ENCODE assay signal across 8 cellular contexts in genomic region chr17:78745407-78746088, GRCh38. TPM values are rescaled to one million over a fixed set of nuclear protein-coding genes. Genes with fewer than 3 reads are reported as not detected.
A peak's percentile ranks its signal among the peaks of the same experiment; 100 is the strongest.
DNase-seq lines count a peak whose midpoint lies in the region; ATAC-seq, FAIRE-seq and TF ChIP-seq lines count a peak whose summit lies in the region.

No MANE protein-coding gene starts in this region.

- CTCF ChIA-PET in A549 (lab: Yijun Ruan, JAX) = interaction anchor here (0.6 to 6.3 kb wide), 16 partner anchors 9 to 385 kb away, joined by 3 to 60 read pairs (median 3); no protein-coding TSS in a partner anchor

- peaks cover 12% of the 10 kb centered on the region for H3K36me3 Mint-ChIP-seq in mesothelial cell of epicardium

- no peak overlapping the region for H3K27ac Mint-ChIP-seq in mesothelial cell of epicardium

- H3K9me3 Mint-ChIP-seq in mesothelial cell of epicardium = no peaks in the 10 kb centered on the region

- ATAC-seq in A549 (peak; percentile 41 to 57; a peak in 3 of 6 replicates), SK-N-SH treated with all-trans-retinoic acid at 6 μM for 48 hours (peak; percentile 56), HG03095 (IDR thresholded peaks at IDR 0.05; ENCODE audit: unreplicated experiment) (no peak), HG03469 (IDR thresholded peaks at IDR 0.05; ENCODE audit: unreplicated experiment) (no peak), GM19351 (IDR thresholded peaks at IDR 0.05; ENCODE audit: unreplicated experiment) (no peak)

- no peak overlapping the region for H3K4me3 Mint-ChIP-seq in mesothelial cell of epicardium

- DNase-seq in A549 (ENCODE audit: low read depth in 1 of 2, low spot score in 1 of 2) (peak in 1 of 2 experiments; percentile 55), mesothelial cell of epicardium (ENCODE audit: low spot score in 2 of 2, unreplicated experiment in 2 of 2) (no peak)
- peak; percentile 52 for DNase-seq in central memory CD4-positive, alpha-beta T cell

- FAIRE-seq in A549 (lab: Jason Lieb, UNC) = peak; percentile 81
- peak; percentile 80 for FAIRE-seq in G401.6 (lab: Jason Lieb, UNC)

- TF ChIP-seq RAD21 in A549 (conservative IDR thresholded peaks at IDR 0.05 in 1 of 2, IDR thresholded peaks at IDR 0.05 in 1 of 2) = peak; percentile 63 to 72

- POLR2A ChIA-PET in A549 (lab: Yijun Ruan, JAX) = no interaction called here

- no peaks in the 10 kb centered on the region for H3K9me3 ChIP-seq in A549

- H3K4me1 ChIP-seq in A549 = peaks cover 23% of the 10 kb centered on the region; the same call in 2 of the 3 replicates

- H3K4me3 ChIP-seq in A549 = no peak overlapping the region

- H3K4me2 ChIP-seq in A549 = 0 out of 3 replicates have a peak overlapping the region, but pooled peaks have one; percentile 9

- TF ChIP-seq EP300 in A549 (IDR thresholded peaks at IDR 0.05) = no peak

- H3K27me3 Mint-ChIP-seq in mesothelial cell of epicardium (ENCODE audit: low read depth) = no peaks in the 10 kb centered on the region

- peak overlapping the region in 1 of 2 experiments; percentile 50; a peak in 2 of 6 replicates for H3K27ac ChIP-seq in A549

- WGBS in A549 (ENCODE audit: missing lambda C conversion rate) = 23% methylated on average over 12 of the region's 12 CpGs

- TF ChIP-seq CTCF in A549 (IDR thresholded peaks at IDR 0.05) (peak; percentile 92), mesothelial cell of epicardium (IDR thresholded peaks at IDR 0.05; ENCODE audit: unreplicated experiment) (peak; percentile 82)

- peaks cover 10% of the 10 kb centered on the region for H3K4me1 Mint-ChIP-seq in mesothelial cell of epicardium

- no peak for TF ChIP-seq POLR2A in A549 (IDR thresholded peaks at IDR 0.05; ENCODE audit: low read length)

TF ChIP-seq in A549, 52 proteins besides CTCF, POLR2A, EP300 and RAD21:
- TF ChIP-seq HOXB13 (CRISPR knock-in tag; IDR thresholded peaks at IDR 0.05; ENCODE audit: low read depth) (no peak), SMC3 (IDR thresholded peaks at IDR 0.05) (peak; percentile 80), FOXS1 (CRISPR knock-in tag; IDR thresholded peaks at IDR 0.05) (no peak), EHF (CRISPR knock-in tag; IDR thresholded peaks at IDR 0.05) (no peak)

TF ChIP-seq in SK-N-SH treated with all-trans-retinoic acid at 6 μM for 48 hours, 23 proteins besides CTCF, POLR2A, EP300 and RAD21:
- TF ChIP-seq, protein P1, sequence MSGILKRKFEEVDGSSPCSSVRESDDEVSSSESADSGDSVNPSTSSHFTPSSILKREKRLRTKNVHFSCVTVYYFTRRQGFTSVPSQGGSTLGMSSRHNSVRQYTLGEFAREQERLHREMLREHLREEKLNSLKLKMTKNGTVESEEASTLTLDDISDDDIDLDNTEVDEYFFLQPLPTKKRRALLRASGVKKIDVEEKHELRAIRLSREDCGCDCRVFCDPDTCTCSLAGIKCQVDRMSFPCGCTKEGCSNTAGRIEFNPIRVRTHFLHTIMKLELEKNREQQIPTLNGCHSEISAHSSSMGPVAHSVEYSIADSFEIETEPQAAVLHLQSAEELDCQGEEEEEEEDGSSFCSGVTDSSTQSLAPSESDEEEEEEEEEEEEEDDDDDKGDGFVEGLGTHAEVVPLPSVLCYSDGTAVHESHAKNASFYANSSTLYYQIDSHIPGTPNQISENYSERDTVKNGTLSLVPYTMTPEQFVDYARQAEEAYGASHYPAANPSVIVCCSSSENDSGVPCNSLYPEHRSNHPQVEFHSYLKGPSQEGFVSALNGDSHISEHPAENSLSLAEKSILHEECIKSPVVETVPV (CRISPR knock-in tag; IDR thresholded peaks at IDR 0.05) = no peak
- no peak for TF ChIP-seq RARB (CRISPR knock-in tag; IDR thresholded peaks at IDR 0.05)
- TF ChIP-seq TOX (CRISPR knock-in tag; IDR thresholded peaks at IDR 0.05; ENCODE audit: borderline replicate concordance) = no peak
- no peak for TF ChIP-seq GLIS3 (CRISPR knock-in tag; IDR thresholded peaks at IDR 0.05)
- no peak for TF ChIP-seq SNAI2 (CRISPR knock-in tag; IDR thresholded peaks at IDR 0.05)
- no peak for TF ChIP-seq OSR1 (CRISPR knock-in tag; IDR thresholded peaks at IDR 0.05)
- no peak for TF ChIP-seq ZNF565 (CRISPR knock-in tag; conservative IDR thresholded peaks at IDR 0.05; ENCODE audit: low read depth)
- TF ChIP-seq BACH2 (CRISPR knock-in tag; IDR thresholded peaks at IDR 0.05; ENCODE audit: borderline replicate concordance) = no peak
- TF ChIP-seq, protein P2, sequence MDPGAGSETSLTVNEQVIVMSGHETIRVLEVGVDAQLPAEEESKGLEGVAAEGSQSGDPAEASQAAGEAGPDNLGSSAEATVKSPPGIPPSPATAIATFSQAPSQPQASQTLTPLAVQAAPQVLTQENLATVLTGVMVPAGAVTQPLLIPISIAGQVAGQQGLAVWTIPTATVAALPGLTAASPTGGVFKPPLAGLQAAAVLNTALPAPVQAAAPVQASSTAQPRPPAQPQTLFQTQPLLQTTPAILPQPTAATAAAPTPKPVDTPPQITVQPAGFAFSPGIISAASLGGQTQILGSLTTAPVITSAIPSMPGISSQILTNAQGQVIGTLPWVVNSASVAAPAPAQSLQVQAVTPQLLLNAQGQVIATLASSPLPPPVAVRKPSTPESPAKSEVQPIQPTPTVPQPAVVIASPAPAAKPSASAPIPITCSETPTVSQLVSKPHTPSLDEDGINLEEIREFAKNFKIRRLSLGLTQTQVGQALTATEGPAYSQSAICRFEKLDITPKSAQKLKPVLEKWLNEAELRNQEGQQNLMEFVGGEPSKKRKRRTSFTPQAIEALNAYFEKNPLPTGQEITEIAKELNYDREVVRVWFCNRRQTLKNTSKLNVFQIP (CRISPR knock-in tag; IDR thresholded peaks at IDR 0.05; ENCODE audit: borderline replicate concordance, low read depth) = no peak
- no peak for TF ChIP-seq ESRRG (CRISPR knock-in tag; IDR thresholded peaks at IDR 0.05)
- TF ChIP-seq, protein P3, sequence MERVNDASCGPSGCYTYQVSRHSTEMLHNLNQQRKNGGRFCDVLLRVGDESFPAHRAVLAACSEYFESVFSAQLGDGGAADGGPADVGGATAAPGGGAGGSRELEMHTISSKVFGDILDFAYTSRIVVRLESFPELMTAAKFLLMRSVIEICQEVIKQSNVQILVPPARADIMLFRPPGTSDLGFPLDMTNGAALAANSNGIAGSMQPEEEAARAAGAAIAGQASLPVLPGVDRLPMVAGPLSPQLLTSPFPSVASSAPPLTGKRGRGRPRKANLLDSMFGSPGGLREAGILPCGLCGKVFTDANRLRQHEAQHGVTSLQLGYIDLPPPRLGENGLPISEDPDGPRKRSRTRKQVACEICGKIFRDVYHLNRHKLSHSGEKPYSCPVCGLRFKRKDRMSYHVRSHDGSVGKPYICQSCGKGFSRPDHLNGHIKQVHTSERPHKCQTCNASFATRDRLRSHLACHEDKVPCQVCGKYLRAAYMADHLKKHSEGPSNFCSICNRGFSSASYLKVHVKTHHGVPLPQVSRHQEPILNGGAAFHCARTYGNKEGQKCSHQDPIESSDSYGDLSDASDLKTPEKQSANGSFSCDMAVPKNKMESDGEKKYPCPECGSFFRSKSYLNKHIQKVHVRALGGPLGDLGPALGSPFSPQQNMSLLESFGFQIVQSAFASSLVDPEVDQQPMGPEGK (CRISPR knock-in tag; IDR thresholded peaks at IDR 0.05; ENCODE audit: borderline replicate concordance) = no peak
- TF ChIP-seq ZNF8 (CRISPR knock-in tag; IDR thresholded peaks at IDR 0.05) = no peak

RNA-seq across cellular contexts. Expression of gene CYTH1, which starts 36.5 kb away (rescaled TPM):
- polyA plus RNA-seq in A549 (2011; rRNA removed) (36.0 and 38.5 TPM in 2 replicates), A549 (2017; fragmentation: RNase III; extraction: RNeasy Plus Mini Kit Qiagen cat#74134 plus additional on column Dnase treatment) (45.9 to 54.3 TPM (median 46.2 TPM) in 3 replicates)
- 27.3 and 34.2 TPM in 2 replicates for polyA plus RNA-seq in A549 (2012; cell fraction: cytosol; rRNA removed)
- polyA plus RNA-seq in A549 (2012; cell fraction: nucleus; rRNA removed) = 72.4 and 88.1 TPM in 2 replicates
- 32.0 and 37.1 TPM in 2 replicates for polyA minus RNA-seq in A549 (2011; rRNA and poly(A)+ RNA removed)
- 40.3 to 44.3 TPM (median 42.8 TPM) in 3 replicates for total RNA-seq in mesothelial cell of epicardium

Comparison
In these comparisons a context has a peak if more than half of its experiments do, and no peak if none do; other contexts are left out.
1. ATAC-seq: peak in A549 (2 of 2) and SK-N-SH treated with all-trans-retinoic acid at 6 μM for 48 hours (single experiment); none in HG03095 (single experiment), HG03469 (single experiment) and GM19351 (single experiment).